Comparison of ENCODE assay signal across 9 cellular contexts in the genomic region with DNA sequence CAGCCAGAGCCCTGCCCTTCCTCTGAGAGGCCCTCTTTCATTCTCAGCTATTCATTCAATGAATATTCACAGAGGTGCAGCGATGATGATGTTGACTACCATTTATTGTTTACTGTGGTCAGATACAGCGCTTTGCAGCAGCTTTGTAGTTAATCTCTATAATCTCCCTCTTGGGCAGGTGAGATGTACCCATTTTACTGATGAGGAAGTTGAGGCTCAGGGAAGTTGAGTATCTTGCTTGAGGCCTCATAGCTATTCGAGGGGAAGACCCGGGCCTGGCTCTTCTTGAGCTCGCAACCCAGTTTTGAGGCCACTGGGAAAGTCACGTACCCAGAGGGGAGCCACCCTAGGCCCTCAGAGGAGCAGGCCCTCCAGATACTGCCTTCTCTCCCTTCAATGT. TPM values are rescaled to one million over a fixed set of nuclear protein-coding genes. Genes with fewer than 3 reads are reported as not detected.
"Had no signal": no experiment of that assay in that cellular context is flagged by ENCODE, and none has a peak within 500 bp of the region (broad histone marks: within the 10 kb centered on the region; RNA-seq: fewer than 3 reads in every experiment).

No MANE protein-coding gene starts in this region.

- DNase-seq: GM23248, GOT3, H9, HCEC 1CT, KBM-7 had no signal

- H3K27ac ChIP-seq: GM23248, KMS-11 had no signal

- H3K4me3 ChIP-seq: GM23248 had no signal

- H3K4me2 ChIP-seq: KMS-11 had no signal

- H2AFZ ChIP-seq: GM23248 had no signal

- FAIRE-seq: H54, HTR-8/SVneo had no signal

- H3K9ac ChIP-seq: GM23248, KMS-11 had no signal

RNA-seq across cellular contexts. Expression of gene INHBB, which starts 9.9 kb away (rescaled TPM):
- total RNA-seq: HT-29 had no signal
